Comparison of ENCODE assay signal across 17 cellular contexts in the genomic region with DNA sequence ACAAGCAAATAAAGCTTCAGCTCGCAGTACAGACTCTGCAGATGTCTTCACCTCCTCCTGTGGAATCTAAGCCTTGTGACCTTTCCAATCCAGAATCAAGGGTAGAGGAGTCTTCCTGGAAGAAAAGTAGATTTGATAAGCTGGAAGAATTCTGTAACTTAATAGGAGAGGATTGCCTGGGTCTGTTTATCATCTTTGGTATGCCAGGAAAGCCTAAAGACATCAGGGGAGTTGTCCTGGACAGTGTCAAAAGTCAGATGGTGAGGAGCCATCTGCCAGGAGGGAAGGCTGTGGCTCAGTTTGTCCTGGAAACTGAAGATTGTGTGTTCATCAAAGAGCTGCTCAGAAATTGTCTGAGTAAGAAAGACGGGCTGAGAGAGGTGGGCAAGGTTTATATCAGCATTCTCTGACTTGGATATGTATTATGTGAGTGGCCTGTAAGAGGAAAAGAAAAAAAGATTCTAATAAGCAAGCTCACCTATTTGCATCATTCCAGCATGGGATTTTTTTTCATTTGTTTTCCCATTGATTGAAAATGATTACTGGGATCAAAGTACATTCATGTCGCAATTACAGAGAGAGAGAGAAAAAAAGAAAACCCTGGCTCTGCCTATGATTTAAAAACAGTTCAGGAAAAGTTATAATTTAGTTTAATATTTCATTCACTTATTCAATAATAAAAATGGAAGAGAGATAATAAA. TPM values are rescaled to one million over a fixed set of nuclear protein-coding genes. Genes with fewer than 3 reads are reported as not detected.
DNase-seq lines count a peak whose midpoint lies in the region; ATAC-seq and TF ChIP-seq lines count a peak whose summit lies in the region.
"Had no signal": no experiment of that assay in that cellular context is flagged by ENCODE, and none has a peak within 500 bp of the region (broad histone marks: within the 10 kb centered on the region; RNA-seq: fewer than 3 reads in every experiment).

No MANE protein-coding gene starts in this region.

- intact Hi-C loops in left colon (cut with DNase I, micrococcal nuclease) = no loop called here

- CTCF ChIA-PET in HEK293T (lab: Yijun Ruan, JAX) = interaction anchor here (0.6 kb wide), 1 partner anchor 22 kb away, joined by 3 read pairs; no protein-coding TSS in a partner anchor

- peaks cover 19% of the 10 kb centered on the region for H3K36me3 Mint-ChIP-seq in type B pancreatic cell

- no peak overlapping the region for H3K4me3 Mint-ChIP-seq in type B pancreatic cell
- H3K4me3 Mint-ChIP-seq: GM23338 had no signal

- H3K27me3 ChIP-seq in mucosa of stomach (ENCODE audit: control insufficient read depth, insufficient read depth, low read length) = no peaks in the 10 kb centered on the region

- no peak for TF ChIP-seq CTCF in type B pancreatic cell (conservative IDR thresholded peaks at IDR 0.05)

- peak overlapping the region; percentile 9 for H3K27ac Mint-ChIP-seq in type B pancreatic cell
- H3K27ac Mint-ChIP-seq: GM23338 had no signal

- peak overlapping the region; percentile 79 for H3K9ac ChIP-seq in mucosa of stomach (ENCODE audit: low read length)

- H3K9me3 ChIP-seq in mucosa of stomach (ENCODE audit: control insufficient read depth, low read length) = no peaks in the 10 kb centered on the region

- peaks cover 7% of the 10 kb centered on the region for H3K4me1 ChIP-seq in mucosa of stomach (ENCODE audit: control insufficient read depth, insufficient read depth, low read length)

- no peaks in the 10 kb centered on the region for H3K27me3 Mint-ChIP-seq in type B pancreatic cell

- H3K4me3 ChIP-seq in mucosa of stomach (ENCODE audit: low read length) = peak overlapping the region; percentile 65
- H3K4me3 ChIP-seq: GM23338 had no signal

- H3K9me3 Mint-ChIP-seq in type B pancreatic cell = no peaks in the 10 kb centered on the region
- H3K9me3 Mint-ChIP-seq: GM23338 had no signal

- no peaks in the 10 kb centered on the region for H3K36me3 ChIP-seq in mucosa of stomach (ENCODE audit: control insufficient read depth, insufficient read depth, low read length)

- no peak for DNase-seq in left colon
- no peak for DNase-seq in type B pancreatic cell (ENCODE audit: extremely low spot score, unreplicated experiment)
- DNase-seq in NCI-H1694 treated with DMSO at 0.1 percent for 48 hours (lab: John Stamatoyannopoulos, UW) = no peak
- DNase-seq in HEK293T (ENCODE audit: extremely low spot score) = no peak
- DNase-seq: HCEC 1CT, KBM-7, NCI-H1105, NCI-H1694, NCI-H2107, NCI-H2227 treated with DMSO at 0.1 percent for 48 hours, NCI-H510A treated with DMSO at 0.1 percent for 48 hours, RPMI8226, SHP77 treated with DMSO at 0.1 percent for 48 hours had no signal

- POLR2A ChIA-PET in HEK293T (lab: Yijun Ruan, JAX) = no interaction called here

- H3K4me1 Mint-ChIP-seq in type B pancreatic cell (ENCODE audit: unreplicated experiment) = no peaks in the 10 kb centered on the region
- H3K4me1 Mint-ChIP-seq: GM23338 had no signal

- ATAC-seq in SK-N-SH treated with all-trans-retinoic acid at 6 μM for 48 hours (peak; percentile 33; the same call in 2 of the 3 replicates), left colon (peak; percentile 38), HG02885 (IDR thresholded peaks at IDR 0.05; ENCODE audit: poor library complexity, unreplicated experiment) (no peak)
- ATAC-seq: GM23338 had no signal

TF ChIP-seq in SK-N-SH treated with all-trans-retinoic acid at 6 μM for 48 hours, 23 proteins besides CTCF, POLR2A, EP300 and RAD21 (continues in another document):
- TF ChIP-seq BACH2 (CRISPR knock-in tag; IDR thresholded peaks at IDR 0.05; ENCODE audit: borderline replicate concordance) (no peak), ZFP3 (CRISPR knock-in tag; IDR thresholded peaks at IDR 0.05) (0 out of 2 replicates have a peak, but pooled peaks have one; percentile 37), ZC3H10 (CRISPR knock-in tag; IDR thresholded peaks at IDR 0.05) (no peak), POU6F1 (CRISPR knock-in tag; IDR thresholded peaks at IDR 0.05; ENCODE audit: borderline replicate concordance, low read depth) (no peak), ESRRG (CRISPR knock-in tag; IDR thresholded peaks at IDR 0.05) (no peak), PATZ1 (CRISPR knock-in tag; IDR thresholded peaks at IDR 0.05; ENCODE audit: borderline replicate concordance) (no peak), ZFP30 (CRISPR knock-in tag; IDR thresholded peaks at IDR 0.05) (no peak), GLIS3 (CRISPR knock-in tag; IDR thresholded peaks at IDR 0.05) (peak; percentile 76; the same call in 1 of the 2 replicates)

TF ChIP-seq in HEK293T, 16 proteins besides CTCF, POLR2A, EP300 and RAD21:
- TF ChIP-seq SUZ12 (IDR thresholded peaks at IDR 0.05) (no peak), ELF4 (IDR thresholded peaks at IDR 0.05) (no peak), LEF1 (IDR thresholded peaks at IDR 0.05; ENCODE audit: borderline replicate concordance) (no peak), L3MBTL2 (conservative IDR thresholded peaks at IDR 0.05) (no peak), TARDBP (IDR thresholded peaks at IDR 0.05) (no peak), ZNF384 (IDR thresholded peaks at IDR 0.05) (no peak), NFRKB (IDR thresholded peaks at IDR 0.05) (no peak), FOXK2 (IDR thresholded peaks at IDR 0.05) (no peak), BHLHE40 (IDR thresholded peaks at IDR 0.05; ENCODE audit: borderline replicate concordance) (no peak)

RNA-seq across cellular contexts. Expression of gene REP15, which starts 0.8 kb away (rescaled TPM):
- total RNA-seq in left colon (10 to 100 TPM; 53.9 to 59.1 TPM), type B pancreatic cell (ENCODE audit: low replicate concordance) (2.5 and 3.4 TPM in 2 replicates)

RNA-seq across cellular contexts. Expression of gene MRPS35, which starts 13.6 kb away (rescaled TPM):
- total RNA-seq in left colon (10 to 100 TPM; 59.1 to 72.2 TPM), type B pancreatic cell (ENCODE audit: low replicate concordance) (41.1 and 92.0 TPM in 2 replicates)

Comparison
In these comparisons a context has a peak if more than half of its experiments do, and no peak if none do; other contexts are left out.
1. RNA of gene REP15, which starts 0.8 kb away (total RNA-seq): 53.9 to 59.1 TPM in left colon; 2.5 to 3.4 TPM in type B pancreatic cell; every median in the first group is over 10 times any median in the second.